8 cellular contexts compared by ENCODE assay signal in genomic region chr4:128553665-128554515, GRCh38.
DNase-seq lines count a peak whose midpoint lies in the region; ATAC-seq and TF ChIP-seq lines count a peak whose summit lies in the region.

No MANE protein-coding gene starts in this region.

- H3K36me3 ChIP-seq in A673 (ENCODE audit: insufficient read depth, low read length, poor library complexity, severe bottlenecking) (no peaks in the 10 kb centered on the region), liver (ENCODE audit: control insufficient read depth in 4 of 4, insufficient read depth in 3 of 4, low read depth in 1 of 4, low read length in 3 of 4) (no peaks in the 10 kb centered on the region), urinary bladder (ENCODE audit: insufficient read depth) (no peaks in the 10 kb centered on the region)

- no peak overlapping the region for H3K27ac ChIP-seq in A673 (ENCODE audit: low read depth, low read length, poor library complexity, severe bottlenecking)
- peak overlapping the region; percentile 92 to 99 for H3K27ac ChIP-seq in liver (ENCODE audit: low read depth in 1 of 2, low read length in 2 of 2)
- H3K27ac ChIP-seq in urinary bladder (ENCODE audit: low read depth): peak overlapping the region; percentile 64

- no peak for TF ChIP-seq RAD21 in liver (IDR thresholded peaks at IDR 0.05)

- H3K9ac ChIP-seq in liver (ENCODE audit: low read depth in 1 of 2, low read length in 2 of 2): peak overlapping the region; percentile 48 to 99

- H3K9me3 ChIP-seq in A673 (ENCODE audit: low read depth, low read length, poor library complexity, severe bottlenecking): no peaks in the 10 kb centered on the region
- H3K9me3 ChIP-seq in liver (ENCODE audit: control insufficient read depth in 4 of 4, low read length in 3 of 4): no peaks in the 10 kb centered on the region

- ATAC-seq in HG02884 (IDR thresholded peaks at IDR 0.05; ENCODE audit: unreplicated experiment) (peak; percentile 1), GM21717 (IDR thresholded peaks at IDR 0.05; ENCODE audit: unreplicated experiment) (no peak)

- POLR2A ChIA-PET in A673 (lab: Charles Lee; ENCODE audit: low non-redundant PET): no interaction called here

- H3K4me1 Mint-ChIP-seq in activated naive CD8-positive, alpha-beta T cell (ENCODE audit: low read depth): peaks cover 14% of the 10 kb centered on the region

- CTCF ChIA-PET in A673 (lab: Charles Lee): interaction anchor here (2.2 kb wide), 1 partner anchor 100 kb away, joined by 13 read pairs; no protein-coding TSS in a partner anchor

- TF ChIP-seq CTCF in A673 (conservative IDR thresholded peaks at IDR 0.05; ENCODE audit: low read depth, low read length) (no peak), liver (IDR thresholded peaks at IDR 0.05; ENCODE audit: low read depth, low read length, missing input control) (no peak)

- BruUV-seq in A673 (replicated peaks; lab: Mats Ljungman, UMichigan): no TSS peak

- H3K9me3 Mint-ChIP-seq in activated naive CD8-positive, alpha-beta T cell (ENCODE audit: low read depth): no peaks in the 10 kb centered on the region

- H3K4me3 ChIP-seq in A673 (ENCODE audit: low read depth, low read length, poor library complexity, severe bottlenecking): peak overlapping the region; percentile 50
- peak overlapping the region; percentile 67 to 89 (median 83) for H3K4me3 ChIP-seq in liver (ENCODE audit: low read depth in 1 of 3, low read length in 3 of 3)
- H3K4me3 ChIP-seq in urinary bladder (ENCODE audit: low read depth, low read length): peak overlapping the region; percentile 37

- WGBS in liver: 12% methylated on average over 5 of the region's 5 CpGs
- 22% methylated on average over 5 of the region's 5 CpGs for WGBS in urinary bladder

- H3K4me1 ChIP-seq in A673 (ENCODE audit: insufficient read depth, low read length, poor library complexity, severe bottlenecking) (peaks cover 8% of the 10 kb centered on the region), liver (ENCODE audit: control insufficient read depth in 4 of 4, insufficient read depth in 4 of 4, low read length in 3 of 4) (peaks cover 5 to 14% (median 10%) of the 10 kb centered on the region in 4 donors), urinary bladder (ENCODE audit: insufficient read depth) (no peaks in the 10 kb centered on the region)

- intact Hi-C loops in A673 (cut with micrococcal nuclease; ENCODE audit: unreplicated experiment): loop anchor here (5.0 kb wide), 1 partner anchor 102 kb away; no protein-coding TSS in a partner anchor

- peaks cover 3% of the 10 kb centered on the region for H3K36me3 Mint-ChIP-seq in activated naive CD8-positive, alpha-beta T cell

- DNase-seq in A673 (ENCODE audit: low spot score): no peak
- no peak for DNase-seq in stimulated activated CD8-positive, alpha-beta memory T cell treated with anti-CD3 and anti-CD28 coated beads, Interleukin-4, amount 100 ng/mL, for 48 hours
- DNase-seq in HCEC 1CT: no peak

- H3K27me3 ChIP-seq in A673 (replicated peaks; ENCODE audit: insufficient read depth, low read depth, low read length, poor library complexity) (no peaks in the 10 kb centered on the region), liver (ENCODE audit: control insufficient read depth in 4 of 4, insufficient read depth in 4 of 4, low read length in 3 of 4) (no peaks in the 10 kb centered on the region)

- H3K4me3 Mint-ChIP-seq in activated naive CD8-positive, alpha-beta T cell: peak overlapping the region; percentile 88

- H3K27me3 Mint-ChIP-seq in activated naive CD8-positive, alpha-beta T cell: peaks cover 1% of the 10 kb centered on the region

- no peak overlapping the region for H3K27ac Mint-ChIP-seq in activated naive CD8-positive, alpha-beta T cell

TF ChIP-seq in liver, 16 proteins besides CTCF, POLR2A, EP300 and RAD21:
- peak; percentile 8 for TF ChIP-seq HNF4G (IDR thresholded peaks at IDR 0.05)
- TF ChIP-seq FOXA1 (IDR thresholded peaks at IDR 0.05): no peak
- TF ChIP-seq YY1 (IDR thresholded peaks at IDR 0.05): no peak
- TF ChIP-seq MAX (IDR thresholded peaks at IDR 0.05): no peak
- no peak for TF ChIP-seq JUND (IDR thresholded peaks at IDR 0.05)
- no peak for TF ChIP-seq SP1 (IDR thresholded peaks at IDR 0.05)
- TF ChIP-seq NR2F2 (IDR thresholded peaks at IDR 0.05): no peak
- no peak for TF ChIP-seq HNF4A (conservative IDR thresholded peaks at IDR 0.05)
- TF ChIP-seq ZBTB33 (IDR thresholded peaks at IDR 0.05): no peak
- peak; percentile 11 to 54 for TF ChIP-seq RXRA (IDR thresholded peaks at IDR 0.05)
- no peak for TF ChIP-seq TAF1 (conservative IDR thresholded peaks at IDR 0.05)
